Comparison of ENCODE assay signal across 8 cellular contexts in genomic region chr1:1308756-1309524, GRCh38. TPM values are rescaled to one million over a fixed set of nuclear protein-coding genes. Genes with fewer than 3 reads are reported as not detected.
DNase-seq lines count a peak whose midpoint lies in the region; ATAC-seq, FAIRE-seq and TF ChIP-seq lines count a peak whose summit lies in the region.

No MANE protein-coding gene starts in this region.

- TF ChIP-seq EP300 in tibial nerve (IDR thresholded peaks at IDR 0.05) = no peak

- 6% methylated on average over 7 of the region's 91 CpGs for WGBS in right lobe of liver (ENCODE audit: insufficient coverage, low coverage, low lambda C conversion rate, missing lambda C conversion rate)
- 0 to 9% methylated on average over 13 to 39 of the region's 91 CpGs for WGBS in tibial nerve, 2 donors

- intact Hi-C loops in right lobe of liver (cut with DNase I) = no loop called here

- H3K27me3 ChIP-seq in AG04450 (ENCODE audit: control insufficient read depth, insufficient read depth, low read length) (no peaks in the 10 kb centered on the region), bronchial epithelial cell (ENCODE audit: control insufficient read depth, insufficient read depth, low read length) (no peaks in the 10 kb centered on the region), right lobe of liver (no peaks in the 10 kb centered on the region), tibial nerve (no peaks in the 10 kb centered on the region)

- POLR2A ChIA-PET in AG04450 (lab: Yijun Ruan, JAX) = interaction anchor here (0.6 kb wide), 1 partner anchor 37 kb away, joined by 12 read pairs; no protein-coding TSS in a partner anchor

- H3K4me3 ChIP-seq in AG04450 (ENCODE audit: low read depth, low read length) (peak overlapping the region; percentile 70), NB4 (ENCODE audit: low read depth, low read length) (peak overlapping the region; percentile 61), bronchial epithelial cell (ENCODE audit: low read depth, low read length) (peak overlapping the region; percentile 86), right lobe of liver (peak overlapping the region; percentile 66 to 92 (median 92)), tibial nerve (peak overlapping the region; percentile 60 to 94 (median 85))

- H3K4me1 ChIP-seq in right lobe of liver (peaks cover 0 to 35% (median 19%) of the 10 kb centered on the region in 4 donors), tibial nerve (peaks cover 8 to 51% (median 43%) of the 10 kb centered on the region in 4 donors)

- CTCF ChIA-PET in AG04450 (lab: Charles Lee) = no interaction called here

- FAIRE-seq in bronchial epithelial cell (lab: Jason Lieb, UNC) = no peak

- TF ChIP-seq POLR2A in NB4 (IDR thresholded peaks at IDR 0.05; ENCODE audit: extremely low read depth, insufficient read length) (no peak), right lobe of liver (IDR thresholded peaks at IDR 0.05) (no peak), tibial nerve (IDR thresholded peaks at IDR 0.05) (peak in 1 of 2 donors; percentile 10)

- H3K9me3 ChIP-seq in AG04450 (ENCODE audit: control insufficient read depth, insufficient read depth, low read length) (no peaks in the 10 kb centered on the region; the same call in 1 of the 2 replicates), right lobe of liver (no peaks in the 10 kb centered on the region), tibial nerve (no peaks in the 10 kb centered on the region)

- ATAC-seq in GM18873 (IDR thresholded peaks at IDR 0.05; ENCODE audit: low FRiP score, unreplicated experiment) (peak; percentile 1), right lobe of liver (no peak), GM21367 (IDR thresholded peaks at IDR 0.05; ENCODE audit: unreplicated experiment) (no peak)

- peaks cover 27% of the 10 kb centered on the region for H3K36me3 ChIP-seq in bronchial epithelial cell (ENCODE audit: control insufficient read depth, insufficient read depth, low read length)
- peaks cover 0 to 31% (median 5%) of the 10 kb centered on the region in 4 donors for H3K36me3 ChIP-seq in right lobe of liver
- H3K36me3 ChIP-seq in tibial nerve = peaks cover 0 to 44% (median 5%) of the 10 kb centered on the region in 3 donors

- DNase-seq in AG04450 (ENCODE audit: low read depth, low spot score) = no peak
- peak; percentile 51 for DNase-seq in NB4 (ENCODE audit: low read depth)
- no peak for DNase-seq in bronchial epithelial cell (ENCODE audit: low read depth)
- DNase-seq in right lobe of liver = peak in 1 of 3 donors; percentile 52
- DNase-seq in tibial nerve (ENCODE audit: low spot score in 2 of 2) = no peak
- DNase-seq in SHP77 (lab: John Stamatoyannopoulos, UW) = no peak

- H3K27ac ChIP-seq in AG04450 (ENCODE audit: low read depth, low read length) (peak overlapping the region; percentile 21), right lobe of liver (peak overlapping the region; percentile 2 to 90 (median 82)), tibial nerve (peak overlapping the region; percentile 86 to 98 (median 94))

- TF ChIP-seq CTCF in AG04450 (IDR thresholded peaks at IDR 0.05; ENCODE audit: low read depth, low read length) (no peak), NB4 (IDR thresholded peaks at IDR 0.05; ENCODE audit: low read depth, low read length) (no peak), bronchial epithelial cell (IDR thresholded peaks at IDR 0.05; ENCODE audit: insufficient read depth, low read length, severe bottlenecking) (no peak), right lobe of liver (IDR thresholded peaks at IDR 0.05) (no peak), tibial nerve (IDR thresholded peaks at IDR 0.05) (no peak)

RNA-seq across cellular contexts. Expression of gene PUSL1, which starts 0.5 kb away (rescaled TPM):
- polyA plus RNA-seq in AG04450 (2011; rRNA removed) = 9.6 and 15.6 TPM in 2 replicates
- 4.9 and 6.8 TPM in 2 replicates for polyA minus RNA-seq in AG04450 (2011; rRNA and poly(A)+ RNA removed)
- total RNA-seq in bronchial epithelial cell (15.6 and 20.8 TPM in 2 replicates), right lobe of liver (10 to 100 TPM in 2 of 6 experiments, 1 to 10 TPM in 4; 5.6 to 21.6 (median 8.4) TPM), tibial nerve (10 to 100 TPM; 17.5 to 22.2 (median 19.7) TPM)

RNA-seq across cellular contexts. Expression of gene ACAP3, which starts 1.2 kb away (rescaled TPM):
- polyA plus RNA-seq in AG04450 (2011; rRNA removed) = 17.5 and 24.8 TPM in 2 replicates
- 16.3 and 24.9 TPM in 2 replicates for polyA minus RNA-seq in AG04450 (2011; rRNA and poly(A)+ RNA removed)
- total RNA-seq in bronchial epithelial cell (34.0 and 36.4 TPM in 2 replicates), right lobe of liver (10 to 100 TPM; 20.1 to 28.0 (median 22.0) TPM), tibial nerve (100 to 1,000 TPM in 1 of 4 donors, 10 to 100 TPM in 3; 34.3 to 125 (median 69.6) TPM)

RNA-seq across cellular contexts. Expression of gene INTS11, which starts 15.5 kb away (rescaled TPM):
- polyA plus RNA-seq in AG04450 (2011; rRNA removed) = 52.8 and 69.5 TPM in 2 replicates
- polyA minus RNA-seq in AG04450 (2011; rRNA and poly(A)+ RNA removed) = 103 and 131 TPM in 2 replicates
- total RNA-seq in bronchial epithelial cell = 64.9 and 66.3 TPM in 2 replicates
- 10 to 100 TPM; 35.1 to 52.4 (median 43.5) TPM for total RNA-seq in right lobe of liver
- total RNA-seq in tibial nerve = 100 to 1,000 TPM; 118 to 241 (median 157) TPM

RNA-seq across cellular contexts. Expression of gene CPTP, which starts 15.7 kb away (rescaled TPM):
- 7.1 and 9.5 TPM in 2 replicates for polyA plus RNA-seq in AG04450 (2011; rRNA removed)
- polyA minus RNA-seq in AG04450 (2011; rRNA and poly(A)+ RNA removed) = 5.0 and 6.2 TPM in 2 replicates
- total RNA-seq in bronchial epithelial cell (10.8 and 20.2 TPM in 2 replicates), right lobe of liver (10 to 100 TPM; 26.9 to 57.7 (median 33.1) TPM), tibial nerve (10 to 100 TPM; 12.0 to 24.9 (median 18.8) TPM)

RNA-seq across cellular contexts. Expression of gene TAS1R3, which starts 22.1 kb away (rescaled TPM):
- polyA plus RNA-seq in AG04450 (2011; rRNA removed) = 0.10 and 0.11 TPM in 2 replicates
- 0.04 and 0.09 TPM in 2 replicates for polyA minus RNA-seq in AG04450 (2011; rRNA and poly(A)+ RNA removed)
- 0.26 and 0.38 TPM in 2 replicates for total RNA-seq in bronchial epithelial cell
- total RNA-seq in right lobe of liver = 1 to 10 TPM in 2 of 6 experiments, under 1 TPM in 4; 0.10 to 2.7 (median 0.33) TPM
- total RNA-seq in tibial nerve = 1 to 10 TPM in 1 of 4 donors, under 1 TPM in 3; 0.21 to 1.2 (median 0.63) TPM

Comparison
In these comparisons a context has a peak if more than half of its experiments do, and no peak if none do; other contexts are left out.
1. H3K27ac ChIP-seq: peak in every context shown above with its lines; median percentile 94 in tibial nerve; 82 in right lobe of liver; 21 in AG04450.